Comparison of ENCODE assay signal across 8 cellular contexts in the genomic region with DNA sequence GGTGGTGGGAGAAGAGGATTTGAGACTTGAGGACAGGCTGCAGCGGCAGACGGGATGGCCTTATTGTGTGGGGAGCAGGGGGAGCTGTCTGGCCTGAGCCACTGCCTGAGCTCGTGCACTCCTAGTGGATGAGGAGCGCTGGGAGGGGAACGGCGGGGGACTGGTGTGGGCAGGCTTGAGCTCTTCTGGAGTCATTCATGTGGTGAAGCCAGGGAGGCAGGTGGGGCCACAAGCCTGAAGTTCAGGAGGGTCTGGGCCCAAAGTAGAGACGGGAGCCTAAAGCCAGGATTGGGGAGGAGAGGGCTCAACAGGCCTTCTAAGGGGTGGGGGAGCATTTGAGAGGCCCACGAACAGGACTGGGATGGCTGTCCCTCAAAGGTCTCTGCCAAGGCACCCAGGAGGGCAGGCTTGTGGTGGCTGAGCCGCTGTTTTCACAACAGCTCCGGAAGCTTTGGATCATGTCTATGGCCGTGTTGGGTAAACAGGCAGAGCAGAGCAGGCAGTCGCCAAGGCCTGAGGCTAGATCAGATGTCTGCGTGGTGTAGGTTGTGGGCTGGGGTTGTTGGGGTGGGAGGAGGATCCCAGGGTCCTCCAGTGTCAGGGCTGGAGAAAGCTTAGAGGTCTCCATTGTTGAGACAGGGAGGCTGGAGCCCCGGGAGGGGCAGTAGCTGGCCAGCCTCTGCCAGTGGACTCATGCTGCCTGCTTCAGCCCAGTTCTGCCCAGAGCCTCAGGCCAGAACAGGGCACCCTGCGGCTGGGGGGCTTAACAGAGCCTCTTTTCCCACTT. TPM values are rescaled to one million over a fixed set of nuclear protein-coding genes. Genes with fewer than 3 reads are reported as not detected.
DNase-seq lines count a peak whose midpoint lies in the region; ATAC-seq and TF ChIP-seq lines count a peak whose summit lies in the region.
"Had no signal": no experiment of that assay in that cellular context is flagged by ENCODE, and none has a peak within 500 bp of the region (broad histone marks: within the 10 kb centered on the region; RNA-seq: fewer than 3 reads in every experiment).

No MANE protein-coding gene starts in this region.

- peak overlapping the region; percentile 90 for H3K27ac Mint-ChIP-seq in stimulated activated effector memory CD8-positive, alpha-beta T cell treated with anti-CD3 and anti-CD28 coated beads, Interleukin-12 subunit alpha, Interleukin-12 subunit beta, amount 100 ng/mL, for 72 hours
- H3K27ac Mint-ChIP-seq in endothelial cell (ENCODE audit: unreplicated experiment) = no peak overlapping the region

- H2AFZ ChIP-seq in OCI-LY3 (ENCODE audit: low read depth, low read length) = no peak overlapping the region

- peaks cover 64% of the 10 kb centered on the region for H3K4me1 ChIP-seq in OCI-LY3 (ENCODE audit: low read length)
- H3K4me1 ChIP-seq in gastroesophageal sphincter = peaks cover 0 to 48% (median 18%) of the 10 kb centered on the region in 3 donors

- peak overlapping the region; percentile 63 for H3K4me2 ChIP-seq in OCI-LY3 (ENCODE audit: low read length)

- peaks cover 17% of the 10 kb centered on the region for H3K27me3 Mint-ChIP-seq in endothelial cell (ENCODE audit: unreplicated experiment)

- peaks cover 88% of the 10 kb centered on the region for H3K79me2 ChIP-seq in OCI-LY3 (ENCODE audit: low read length)

- H3K9me3 ChIP-seq in OCI-LY3 (ENCODE audit: insufficient read depth, low read length) = no peaks in the 10 kb centered on the region
- H3K9me3 ChIP-seq in gastroesophageal sphincter = no peaks in the 10 kb centered on the region
- H3K9me3 ChIP-seq: ascending aorta had no signal

- TF ChIP-seq CTCF in OCI-LY3 (IDR thresholded peaks at IDR 0.05; ENCODE audit: low read depth, low read length) = no peak
- TF ChIP-seq CTCF in gastroesophageal sphincter (IDR thresholded peaks at IDR 0.05) = no peak
- TF ChIP-seq CTCF in endothelial cell (IDR thresholded peaks at IDR 0.05; ENCODE audit: unreplicated experiment) = no peak

- peaks cover 40% of the 10 kb centered on the region for H3K36me3 Mint-ChIP-seq in stimulated activated effector memory CD8-positive, alpha-beta T cell treated with anti-CD3 and anti-CD28 coated beads, Interleukin-12 subunit alpha, Interleukin-12 subunit beta, amount 100 ng/mL, for 72 hours
- H3K36me3 Mint-ChIP-seq in endothelial cell (ENCODE audit: low read depth, unreplicated experiment) = peaks cover 3% of the 10 kb centered on the region

- H3K36me3 ChIP-seq in OCI-LY3 (replicated peaks; ENCODE audit: low read depth, low read length) (peaks cover 52% of the 10 kb centered on the region), gastroesophageal sphincter (peaks cover 0 to 11% of the 10 kb centered on the region in 2 donors)

- no peak for TF ChIP-seq POLR2A in gastroesophageal sphincter (IDR thresholded peaks at IDR 0.05)

- 80 to 86% methylated on average over 10 of the region's 15 CpGs for WGBS in gastroesophageal sphincter (ENCODE audit: low coverage in 1 of 2), 2 donors

- no peak overlapping the region for H3K4me3 Mint-ChIP-seq in stimulated activated effector memory CD8-positive, alpha-beta T cell treated with anti-CD3 and anti-CD28 coated beads, Interleukin-12 subunit alpha, Interleukin-12 subunit beta, amount 100 ng/mL, for 72 hours
- no peak overlapping the region for H3K4me3 Mint-ChIP-seq in endothelial cell (ENCODE audit: unreplicated experiment)

- H3K9ac ChIP-seq in OCI-LY3 (ENCODE audit: low read length) = no peak overlapping the region

- H3K4me3 ChIP-seq in OCI-LY3 (ENCODE audit: low read length) = peak overlapping the region; percentile 8; the same call in 1 of the 2 replicates
- H3K4me3 ChIP-seq in gastroesophageal sphincter = peak overlapping the region in 1 of 2 donors; percentile 22
- H3K4me3 ChIP-seq: ascending aorta had no signal

- no peak overlapping the region for H3K27ac ChIP-seq in OCI-LY3 (ENCODE audit: low read length)
- peak overlapping the region in 3 of 4 donors; percentile 1 to 32 (median 4) for H3K27ac ChIP-seq in gastroesophageal sphincter

- no peak for TF ChIP-seq EP300 in gastroesophageal sphincter (IDR thresholded peaks at IDR 0.05)

- no peaks in the 10 kb centered on the region for H3K9me3 Mint-ChIP-seq in stimulated activated effector memory CD8-positive, alpha-beta T cell treated with anti-CD3 and anti-CD28 coated beads, Interleukin-12 subunit alpha, Interleukin-12 subunit beta, amount 100 ng/mL, for 72 hours
- no peaks in the 10 kb centered on the region for H3K9me3 Mint-ChIP-seq in endothelial cell (ENCODE audit: unreplicated experiment)

- peak; percentile 37 for DNase-seq in H4 (ENCODE audit: low spot score)
- DNase-seq in stimulated activated effector memory CD8-positive, alpha-beta T cell treated with anti-CD3 and anti-CD28 coated beads, Interleukin-12 subunit alpha, Interleukin-12 subunit beta, amount 100 ng/mL, for 72 hours (ENCODE audit: low spot score in 2 of 2) = no peak
- DNase-seq in endothelial cell (ENCODE audit: low spot score) = no peak
- no peak for DNase-seq in activated CD8-positive, alpha-beta memory T cell treated with anti-CD3 and anti-CD28 coated beads, Interleukin-2, amount 50 U/mL, for 4 hours
- DNase-seq in activated CD8-positive, alpha-beta memory T cell treated with anti-CD3 and anti-CD28 coated beads, Interleukin-2, amount 50 U/mL, for 48 hours = no peak

- H3K27me3 ChIP-seq in OCI-LY3 (ENCODE audit: low read depth, low read length) = no peaks in the 10 kb centered on the region
- H3K27me3 ChIP-seq in gastroesophageal sphincter = no peaks in the 10 kb centered on the region
- H3K27me3 ChIP-seq: ascending aorta had no signal

- H4K20me1 ChIP-seq in OCI-LY3 (ENCODE audit: insufficient read depth, low read length) = peaks cover 100% of the 10 kb centered on the region

- H3K4me1 Mint-ChIP-seq in stimulated activated effector memory CD8-positive, alpha-beta T cell treated with anti-CD3 and anti-CD28 coated beads, Interleukin-12 subunit alpha, Interleukin-12 subunit beta, amount 100 ng/mL, for 72 hours = peaks cover 73% of the 10 kb centered on the region
- peaks cover 47% of the 10 kb centered on the region for H3K4me1 Mint-ChIP-seq in endothelial cell (ENCODE audit: unreplicated experiment)

- ATAC-seq in gastroesophageal sphincter = no peak
- ATAC-seq in stimulated activated effector memory CD8-positive, alpha-beta T cell treated with anti-CD3 and anti-CD28 coated beads, Interleukin-12 subunit alpha, Interleukin-12 subunit beta, amount 100 ng/mL, for 72 hours = no peak

RNA-seq across cellular contexts. Expression of a gene that starts 8.2 kb away (rescaled TPM):
- 0.35 and 1.2 TPM in 2 replicates for total RNA-seq in H4 (2014; rRNA removed; shearing (Covaris generic))
- total RNA-seq in gastroesophageal sphincter (10 to 100 TPM in 1 of 4 donors, 1 to 10 TPM in 3; 5.5 to 10.1 (median 7.6) TPM), endothelial cell (ENCODE audit: unreplicated experiment) (9.9 TPM)

RNA-seq across cellular contexts. Expression of a gene that starts 39.0 kb away (rescaled TPM):
- 6.2 and 16.5 TPM in 2 replicates for total RNA-seq in H4 (2014; rRNA removed; shearing (Covaris generic))
- total RNA-seq in gastroesophageal sphincter (1 to 10 TPM; 6.5 to 7.6 (median 7.2) TPM), endothelial cell (ENCODE audit: unreplicated experiment) (21.1 TPM)
